In genomic region chr3:194689493-194689901, GRCh38 we compare ENCODE assay signal across 9 cellular contexts. TPM values are rescaled to one million over a fixed set of nuclear protein-coding genes. Genes with fewer than 3 reads are reported as not detected.
DNase-seq lines count a peak whose midpoint lies in the region; ATAC-seq, FAIRE-seq and TF ChIP-seq lines count a peak whose summit lies in the region.
"Had no signal": no experiment of that assay in that cellular context is flagged by ENCODE, and none has a peak within 500 bp of the region (broad histone marks: within the 10 kb centered on the region; RNA-seq: fewer than 3 reads in every experiment).

No MANE protein-coding gene starts in this region.

- CTCF ChIA-PET in AG04449 (lab: Yijun Ruan, JAX), result interaction anchor here (1.3 to 14.2 kb wide), 4 partner anchors 9 to 577 kb away, joined by 3 to 288 read pairs (median 159); partner anchors contain the start of genes LSG1 and XXYLT1

- FAIRE-seq in GM12891 (lab: Jason Lieb, UNC), result peak; percentile 54

- DNase-seq in AG04449 (ENCODE audit: low read depth, low spot score) (no peak), GM12891 (ENCODE audit: insufficient read length, low spot score) (no peak), lung microvascular endothelial cell (ENCODE audit: low read depth in 2 of 2) (peak; percentile 63 to 76), ecto neural progenitor cell (ENCODE audit: low spot score) (no peak), NCI-H1105 (lab: John Stamatoyannopoulos, UW) (no peak), NCI-H524 treated with DMSO at 0.1 percent for 48 hours (lab: John Stamatoyannopoulos, UW) (no peak)
- peak; percentile 15 for DNase-seq in activated gamma-delta T cell treated with anti-CD3 and anti-CD28 coated beads, Interleukin-2, amount 50 U/mL, for 16 hours (ENCODE audit: low read depth)
- DNase-seq: NCI-H146 had no signal

- no peak for TF ChIP-seq CTCF in AG04449 (IDR thresholded peaks at IDR 0.05; ENCODE audit: insufficient read depth, low read length, missing control alignments)

- H3K4me3 ChIP-seq in AG04449 (ENCODE audit: low read depth, low read length), result peak overlapping the region; percentile 22

- 0 out of 2 replicates have a peak, but pooled peaks have one; percentile 26 for TF ChIP-seq POLR2A in GM12891 (IDR thresholded peaks at IDR 0.05; ENCODE audit: low read depth, low read length)

- POLR2A ChIA-PET in AG04449 (lab: Yijun Ruan, JAX), result no interaction called here

- ATAC-seq in GM18867 (IDR thresholded peaks at IDR 0.05; ENCODE audit: unreplicated experiment), result no peak

TF ChIP-seq in GM12891, 5 proteins besides CTCF, POLR2A, EP300 and RAD21:
- TF ChIP-seq POU2F2 (IDR thresholded peaks at IDR 0.05; ENCODE audit: low read depth, low read length) (no peak), POLR2AphosphoS5 (IDR thresholded peaks at IDR 0.05; ENCODE audit: low read depth, low read length) (peak; percentile 35; the same call in 1 of the 2 replicates)

RNA-seq across cellular contexts. Expression of gene FAM43A, which starts 3.8 kb away (rescaled TPM):
- 4.6 TPM for polyA plus RNA-seq in GM12891 (2012; ENCODE audit: low read depth, missing spikeins)
- total RNA-seq in lung microvascular endothelial cell, result 93.1 and 227 TPM in 2 replicates

RNA-seq across cellular contexts. Expression of gene LSG1, which starts 17.5 kb away (rescaled TPM):
- 21.1 TPM for polyA plus RNA-seq in GM12891 (2012; ENCODE audit: low read depth, missing spikeins)
- total RNA-seq in lung microvascular endothelial cell, result 48.6 and 54.6 TPM in 2 replicates

RNA-seq across cellular contexts. Expression of gene TMEM44, which starts 56.3 kb away (rescaled TPM):
- 5.9 TPM for polyA plus RNA-seq in GM12891 (2012; ENCODE audit: low read depth, missing spikeins)
- 27.5 and 48.6 TPM in 2 replicates for total RNA-seq in lung microvascular endothelial cell

Comparison
In these comparisons a context has a peak if more than half of its experiments do, and no peak if none do; other contexts are left out.
1. DNase-seq: peak in activated gamma-delta T cell treated with anti-CD3 and anti-CD28 coated beads, Interleukin-2, amount 50 U/mL, for 16 hours (single experiment) and lung microvascular endothelial cell (2 of 2); none in AG04449 (single experiment), GM12891 (single experiment), ecto neural progenitor cell (single experiment), NCI-H1105 (single experiment) and NCI-H524 treated with DMSO at 0.1 percent for 48 hours (single experiment).